30 cellular contexts compared by ENCODE assay signal in genomic region chr12:132009336-132009859, GRCh38.
"Had no signal": no experiment of that assay in that cellular context is flagged by ENCODE, and none has a peak within 500 bp of the region (broad histone marks: within the 10 kb centered on the region; RNA-seq: fewer than 3 reads in every experiment).

No MANE protein-coding gene starts in this region.

- H3K27ac ChIP-seq: ascending aorta, cardiac muscle cell, colonic mucosa, PC-9, RWPE1, SK-N-MC, WERI-Rb-1 had no signal

- H3K27ac Mint-ChIP-seq: activated CD4-positive, alpha-beta memory T cell treated with anti-CD3 and anti-CD28 coated beads, Interleukin-2, amount 10 ng/mL, durations not matched to agents 7 days and 5 days; activated naive CD8-positive, alpha-beta T cell treated with anti-CD3 and anti-CD28 coated beads for 36 hours; activated T-helper 1 cell treated with anti-CD3 and anti-CD28 coated beads, Interleukin-12 subunit alpha, Interleukin-12 subunit beta, Interleukin-2, Interleukin-4 antibody, amounts not matched to agents 30 ng/mL and 10 ng/mL and 1 ng/mL, durations not matched to agents 14 hours and 24 hours and 36 hours had no signal

- H3K27me3 Mint-ChIP-seq: activated CD4-positive, alpha-beta memory T cell treated with anti-CD3 and anti-CD28 coated beads, Interleukin-2, amount 10 ng/mL, durations not matched to agents 7 days and 5 days; activated naive CD8-positive, alpha-beta T cell treated with anti-CD3 and anti-CD28 coated beads for 36 hours; central memory CD8-positive, alpha-beta T cell had no signal

- H3K9me3 ChIP-seq: ascending aorta, colonic mucosa had no signal

- H3K4me2 ChIP-seq: PC-9 had no signal

- H3K9me3 Mint-ChIP-seq: activated CD4-positive, alpha-beta memory T cell treated with anti-CD3 and anti-CD28 coated beads, Interleukin-2, amount 10 ng/mL, durations not matched to agents 7 days and 5 days; activated naive CD8-positive, alpha-beta T cell treated with anti-CD3 and anti-CD28 coated beads for 36 hours; activated T-cell treated with anti-CD3 and anti-CD28 coated beads, Interleukin-2, amount 50 U/mL, for 4 hours; activated T-helper 1 cell treated with anti-CD3 and anti-CD28 coated beads, Interleukin-12 subunit alpha, Interleukin-12 subunit beta, Interleukin-2, Interleukin-4 antibody, amounts not matched to agents 30 ng/mL and 10 ng/mL and 1 ng/mL, durations not matched to agents 14 hours and 24 hours and 36 hours; central memory CD8-positive, alpha-beta T cell had no signal

- DNase-seq: activated CD4-positive, alpha-beta memory T cell treated with anti-CD3 and anti-CD28 coated beads, Interleukin-2, amount 10 ng/mL, durations not matched to agents 7 days and 5 days; activated CD4-positive, alpha-beta T cell treated with anti-CD3 and anti-CD28 coated beads for 1 hour; activated CD4-positive, alpha-beta T cell treated with anti-CD3 and anti-CD28 coated beads for 48 hours; activated CD4-positive, CD25-positive, alpha-beta regulatory T cell; activated naive CD4-positive, alpha-beta T cell; activated naive CD4-positive, alpha-beta T cell treated with anti-CD3 and anti-CD28 coated beads, Interleukin-2, amount 50 U/mL, for 16 hours; activated naive CD8-positive, alpha-beta T cell treated with anti-CD3 and anti-CD28 coated beads for 36 hours; activated T-cell treated with anti-CD3 and anti-CD28 coated beads for 4 hours; activated T-cell treated with anti-CD3 and anti-CD28 coated beads, Interleukin-2, amount 50 U/mL, for 4 hours; amygdala; colonic mucosa; MM.1S; MV-4-11; NCI-H1092; NCI-H1436 treated with DMSO at 0.1 percent for 48 hours; NCI-H1694 treated with DMSO at 0.1 percent for 48 hours; NCI-H2029; NCI-H345; NCI-H524 treated with DMSO at 0.1 percent for 48 hours; NK-92 treated with Interleukin-12 subunit alpha and Interleukin-12 subunit beta, amount 100 ng/mL, for 24 hours; PC-9; Right ventricle myocardium superior; T1000; WERI-Rb-1 had no signal

- H3K4me3 ChIP-seq: ascending aorta, cardiac muscle cell, colonic mucosa, PC-9, SK-N-MC had no signal

- H3K4me1 ChIP-seq: ascending aorta, colonic mucosa had no signal

- H2AFZ ChIP-seq: PC-9 had no signal

- ATAC-seq: activated T-cell treated with anti-CD3 and anti-CD28 coated beads, Interleukin-2, amount 50 U/mL, for 4 hours had no signal

- H3K27me3 ChIP-seq: ascending aorta, cardiac muscle cell, colonic mucosa had no signal

- H3K4me1 Mint-ChIP-seq: activated naive CD8-positive, alpha-beta T cell treated with anti-CD3 and anti-CD28 coated beads for 36 hours; central memory CD8-positive, alpha-beta T cell had no signal

- H3K4me3 Mint-ChIP-seq: activated CD4-positive, alpha-beta memory T cell treated with anti-CD3 and anti-CD28 coated beads, Interleukin-2, amount 10 ng/mL, durations not matched to agents 7 days and 5 days; activated naive CD8-positive, alpha-beta T cell treated with anti-CD3 and anti-CD28 coated beads for 36 hours; activated T-cell treated with anti-CD3 and anti-CD28 coated beads, Interleukin-2, amount 50 U/mL, for 4 hours; activated T-helper 1 cell treated with anti-CD3 and anti-CD28 coated beads, Interleukin-12 subunit alpha, Interleukin-12 subunit beta, Interleukin-2, Interleukin-4 antibody, amounts not matched to agents 30 ng/mL and 10 ng/mL and 1 ng/mL, durations not matched to agents 14 hours and 24 hours and 36 hours; central memory CD8-positive, alpha-beta T cell had no signal
